In the genomic region with DNA sequence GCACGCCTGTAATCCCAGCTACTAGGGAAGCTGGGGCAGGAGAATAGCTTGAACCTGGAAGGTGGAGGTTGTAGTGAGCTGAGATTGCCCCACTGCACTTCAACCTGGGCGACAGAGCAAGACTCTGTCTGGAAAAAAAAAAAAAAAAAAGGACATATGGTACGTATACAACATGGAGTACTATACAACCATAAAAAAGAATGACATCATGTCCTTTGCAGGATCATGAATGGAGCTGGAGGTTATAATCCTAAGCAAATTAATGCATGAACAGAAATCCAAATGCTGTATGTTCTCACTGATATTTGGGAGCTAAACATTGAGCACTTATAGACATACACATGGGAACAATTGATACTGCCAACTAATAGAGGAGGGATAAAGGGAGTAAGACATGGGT, we compare ENCODE assay signal across 26 cellular contexts.
"Had no signal": no experiment of that assay in that cellular context is flagged by ENCODE, and none has a peak within 500 bp of the region (broad histone marks: within the 10 kb centered on the region; RNA-seq: fewer than 3 reads in every experiment).

No MANE protein-coding gene starts in this region.

- H3K27ac ChIP-seq: colonic mucosa, coronary artery, dorsolateral prefrontal cortex, epithelial cell of prostate, esophagus muscularis mucosa, esophagus squamous epithelium, foreskin keratinocyte, gastrocnemius medialis, gastroesophageal sphincter, heart left ventricle, heart right ventricle had no signal

- H3K27me3 ChIP-seq: colonic mucosa, dorsolateral prefrontal cortex, esophagus muscularis mucosa, esophagus squamous epithelium, foreskin keratinocyte, gastrocnemius medialis, gastroesophageal sphincter, heart left ventricle, heart right ventricle had no signal

- FAIRE-seq: endothelial cell of umbilical vein, frontal cortex had no signal

- H3K4me1 ChIP-seq: colonic mucosa, esophagus muscularis mucosa, esophagus squamous epithelium, foreskin keratinocyte, gastrocnemius medialis, gastroesophageal sphincter, heart left ventricle, heart right ventricle had no signal

- H3K4me3 ChIP-seq: colonic mucosa, coronary artery, dorsolateral prefrontal cortex, esophagus muscularis mucosa, esophagus squamous epithelium, gastrocnemius medialis, gastroesophageal sphincter, heart left ventricle, heart right ventricle had no signal

- H3K36me3 ChIP-seq: colonic mucosa, esophagus muscularis mucosa, esophagus squamous epithelium, gastrocnemius medialis, gastroesophageal sphincter, heart left ventricle, heart right ventricle had no signal

- H3K9me3 ChIP-seq: colonic mucosa, esophagus muscularis mucosa, esophagus squamous epithelium, gastrocnemius medialis, gastroesophageal sphincter had no signal

- DNase-seq: colonic mucosa; cortex of kidney; dermis blood vessel endothelial cell; dorsolateral prefrontal cortex; effector CD4-positive, alpha-beta T cell; effector CD8-positive, alpha-beta T cell; effector memory CD4-positive, alpha-beta T cell; effector memory CD8-positive, alpha-beta T cell; endodermal cell; erythroblast; esophagus squamous epithelium; foreskin fibroblast; foreskin keratinocyte; foreskin melanocyte; gastrocnemius medialis; glutamatergic neuron; head of caudate nucleus; heart left ventricle; heart right ventricle had no signal

- ATAC-seq: effector memory CD8-positive, alpha-beta T cell; esophagus mucosa; foreskin keratinocyte; gastrocnemius medialis; gastroesophageal sphincter; heart left ventricle; heart right ventricle had no signal
